15 cellular contexts compared by ENCODE assay signal in genomic region chr1:16150508-16150907, GRCh38. TPM values are rescaled to one million over a fixed set of nuclear protein-coding genes. Genes with fewer than 3 reads are reported as not detected.
DNase-seq lines count a peak whose midpoint lies in the region; ATAC-seq and TF ChIP-seq lines count a peak whose summit lies in the region.
"Had no signal": no experiment of that assay in that cellular context is flagged by ENCODE, and none has a peak within 500 bp of the region (broad histone marks: within the 10 kb centered on the region; RNA-seq: fewer than 3 reads in every experiment).

No MANE protein-coding gene starts in this region.

- no peaks in the 10 kb centered on the region for H3K9me3 Mint-ChIP-seq in brain
- H3K9me3 Mint-ChIP-seq: activated T-cell treated with anti-CD3 and anti-CD28 coated beads, Interleukin-2, amount 50 U/mL, for 4 hours had no signal

- H3K27ac Mint-ChIP-seq in brain = peak overlapping the region in 4 of 5 experiments; percentile 60 to 97 (median 96)

- peaks cover 65% of the 10 kb centered on the region for H3K4me1 Mint-ChIP-seq in brain

- H3K4me3 ChIP-seq in HUES6 (ENCODE audit: low read depth, low read length) (no peak overlapping the region), lower lobe of right lung (no peak overlapping the region), thoracic aorta (no peak overlapping the region), testis (no peak overlapping the region)
- H3K4me3 ChIP-seq: GM12878 had no signal

- ATAC-seq in lower lobe of right lung (no peak), thoracic aorta (ENCODE audit: insufficient number of reproducible peaks, low FRiP score, low read depth) (no peak)
- ATAC-seq: activated T-cell treated with anti-CD3 and anti-CD28 coated beads, Interleukin-2, amount 50 U/mL, for 4 hours had no signal

- no peaks in the 10 kb centered on the region for H3K27me3 Mint-ChIP-seq in brain

- H3K4me3 Mint-ChIP-seq in brain = peak overlapping the region in 1 of 5 experiments; percentile 65
- H3K4me3 Mint-ChIP-seq: activated T-cell treated with anti-CD3 and anti-CD28 coated beads, Interleukin-2, amount 50 U/mL, for 4 hours had no signal

- DNase-seq in lower lobe of right lung (no peak), thoracic aorta (ENCODE audit: low spot score) (no peak), SK-N-DZ (ENCODE audit: low spot score) (no peak), posterior vena cava (ENCODE audit: low spot score) (no peak), testis (no peak)
- DNase-seq in activated T-cell treated with anti-CD3 and anti-CD28 coated beads, Interleukin-2, amount 50 U/mL, for 1 hour = no peak
- DNase-seq: activated CD4-positive, alpha-beta T cell treated with anti-CD3 and anti-CD28 coated beads, Interleukin-2, amount 50 U/mL, for 1 hour; activated T-cell treated with anti-CD3 and anti-CD28 coated beads, Interleukin-2, amount 50 U/mL, for 4 hours; DND-41; NCI-H748 treated with DMSO at 0.1 percent for 48 hours; T-helper 9 cell had no signal

- intact Hi-C loops in lower lobe of right lung (cut with DNase I) (no loop called here), posterior vena cava (cut with DNase I) (no loop called here), testis (cut with DNase I; ENCODE audit: low total_unique reads) (no loop called here)

- no peak for TF ChIP-seq POLR2A in testis (IDR thresholded peaks at IDR 0.05)

- H3K9me3 ChIP-seq in HUES6 (ENCODE audit: control insufficient read depth, insufficient read depth, low read depth, low read length) (no peaks in the 10 kb centered on the region), lower lobe of right lung (no peaks in the 10 kb centered on the region), thoracic aorta (no peaks in the 10 kb centered on the region), testis (no peaks in the 10 kb centered on the region)

- H3K27ac ChIP-seq in HUES6 (ENCODE audit: low read depth, low read length) = peak overlapping the region; percentile 0; the same call in 1 of the 2 replicates
- H3K27ac ChIP-seq in lower lobe of right lung = peak overlapping the region; percentile 93
- H3K27ac ChIP-seq in thoracic aorta = peak overlapping the region; percentile 41 to 43
- H3K27ac ChIP-seq in testis = no peak overlapping the region
- H3K27ac ChIP-seq: C4-2B had no signal

- H3K4me1 ChIP-seq in HUES6 (ENCODE audit: control insufficient read depth, insufficient read depth, low read length) (peaks cover 61% of the 10 kb centered on the region), lower lobe of right lung (peaks cover 78% of the 10 kb centered on the region), thoracic aorta (ENCODE audit: control insufficient read depth in 1 of 2, low read depth in 2 of 2) (peaks cover 37 to 73% of the 10 kb centered on the region in 2 donors), testis (peaks cover 27% of the 10 kb centered on the region)

- TF ChIP-seq CTCF in brain (conservative IDR thresholded peaks at IDR 0.05) = no peak
- no peak for TF ChIP-seq CTCF in lower lobe of right lung (IDR thresholded peaks at IDR 0.05)
- TF ChIP-seq CTCF in thoracic aorta (IDR thresholded peaks at IDR 0.05) = no peak
- TF ChIP-seq CTCF in testis (IDR thresholded peaks at IDR 0.05) = no peak

- WGBS in testis, 2 donors = 88 to 91% methylated on average over 6 of the region's 6 CpGs

- H3K9ac ChIP-seq in HUES6 (ENCODE audit: low read length) = no peak overlapping the region

- H3K36me3 ChIP-seq in HUES6 (ENCODE audit: control insufficient read depth, insufficient read depth, low read length) = peaks cover 61% of the 10 kb centered on the region
- peaks cover 32% of the 10 kb centered on the region for H3K36me3 ChIP-seq in lower lobe of right lung
- H3K36me3 ChIP-seq in thoracic aorta = peaks cover 6% of the 10 kb centered on the region
- no peaks in the 10 kb centered on the region for H3K36me3 ChIP-seq in testis (ENCODE audit: low read depth, missing control alignments)

- H3K27me3 ChIP-seq in HUES6 (ENCODE audit: control insufficient read depth, insufficient read depth, low read length) (no peaks in the 10 kb centered on the region), lower lobe of right lung (ENCODE audit: low read depth) (no peaks in the 10 kb centered on the region), thoracic aorta (replicated peaks; ENCODE audit: insufficient read depth) (no peaks in the 10 kb centered on the region), testis (no peaks in the 10 kb centered on the region)

- H3K36me3 Mint-ChIP-seq in brain = peaks cover 19% of the 10 kb centered on the region

RNA-seq across cellular contexts. Expression of gene EPHA2, which starts 5.4 kb away (rescaled TPM):
- 2.6 TPM for polyA plus RNA-seq in brain (ENCODE audit: insufficient read depth, low read depth, low replicate concordance)
- 20.4 TPM for total RNA-seq in lower lobe of right lung
- 10 to 100 TPM; 20.3 to 32.9 TPM for total RNA-seq in thoracic aorta
- polyA plus RNA-seq in SK-N-DZ (2014; cell fraction: cytosol; rRNA removed) = 0.08 TPM in 1 of 2 replicates, not detected in the other
- polyA plus RNA-seq in SK-N-DZ (2014; cell fraction: nucleus; rRNA removed) = 0.05 TPM in 1 of 2 replicates, not detected in the other
- 10 to 100 TPM in 1 of 2 donors, 1 to 10 TPM in 1; 7.8 to 15.4 TPM for total RNA-seq in posterior vena cava
- 10 to 100 TPM in 1 of 2 donors, 1 to 10 TPM in 1; 5.7 to 14.1 TPM for total RNA-seq in testis
- polyA plus RNA-seq in testis (ENCODE audit: insufficient read depth, low read depth, low replicate concordance) = 5.1 TPM

Comparison
In these comparisons a context has a peak if more than half of its experiments do, and no peak if none do; other contexts are left out.
1. H3K27ac ChIP-seq: peak in HUES6 (single experiment), lower lobe of right lung (single experiment) and thoracic aorta (2 of 2); none in testis (0 of 2).